In genomic region chr4:76987153-76987562, GRCh38 we compare ENCODE assay signal across 9 cellular contexts. TPM values are rescaled to one million over a fixed set of nuclear protein-coding genes. Genes with fewer than 3 reads are reported as not detected.
A peak's percentile ranks its signal among the peaks of the same experiment; 100 is the strongest.
DNase-seq lines count a peak whose midpoint lies in the region; ATAC-seq and TF ChIP-seq lines count a peak whose summit lies in the region.
"Had no signal": no experiment of that assay in that cellular context is flagged by ENCODE, and none has a peak within 500 bp of the region (broad histone marks: within the 10 kb centered on the region; RNA-seq: fewer than 3 reads in every experiment).

No MANE protein-coding gene starts in this region.

- H3K4me3 ChIP-seq in gastrocnemius medialis = peak overlapping the region in 1 of 4 donors; percentile 6

- peak overlapping the region; percentile 27 to 53 (median 38) for H3K27ac ChIP-seq in gastrocnemius medialis

- in situ Hi-C loops in gastrocnemius medialis (cut with MboI; ENCODE audit: low sequenced_read_pairs in 4 of 4) = no loop called here

- no peak for TF ChIP-seq CTCF in gastrocnemius medialis (IDR thresholded peaks at IDR 0.05 in 4 of 5, conservative IDR thresholded peaks at IDR 0.05 in 1 of 5)

- H3K27ac Mint-ChIP-seq in T-helper 17 cell = peak overlapping the region; percentile 51
- no peak overlapping the region for H3K27ac Mint-ChIP-seq in activated T-cell treated with anti-CD3 and anti-CD28 coated beads, Interleukin-2, amount 50 U/mL, for 24 hours

- H3K27me3 Mint-ChIP-seq in T-helper 17 cell = no peaks in the 10 kb centered on the region
- H3K27me3 Mint-ChIP-seq in activated T-cell treated with anti-CD3 and anti-CD28 coated beads, Interleukin-2, amount 50 U/mL, for 24 hours = peaks cover 3% of the 10 kb centered on the region

- intact Hi-C loops in gastrocnemius medialis (cut with DNase I; ENCODE audit: low total_unique reads) = no loop called here

- DNase-seq in GM04503 (ENCODE audit: low read depth) (peak; percentile 99), T-helper 17 cell (no peak), glomerular visceral epithelial cell (ENCODE audit: extremely low spot score) (peak; percentile 91), gastrocnemius medialis (no peak), NCI-H2029 treated with DMSO at 0.1 percent for 48 hours (lab: John Stamatoyannopoulos, UW) (no peak), NCI-H187 treated with DMSO at 0.1 percent for 48 hours (lab: John Stamatoyannopoulos, UW) (no peak)
- no peak for DNase-seq in activated T-cell treated with anti-CD3 and anti-CD28 coated beads, Interleukin-2, amount 50 U/mL, for 24 hours
- DNase-seq in stimulated activated naive CD4-positive, alpha-beta T cell (lab: John Stamatoyannopoulos, UW) = no peak
- DNase-seq: NCI-H1417 treated with DMSO at 0.1 percent for 48 hours had no signal

- H3K9me3 ChIP-seq in T-helper 17 cell (ENCODE audit: control insufficient read depth, low read length, poor library complexity, severe bottlenecking) (no peaks in the 10 kb centered on the region), gastrocnemius medialis (no peaks in the 10 kb centered on the region)

- no peak overlapping the region for H3K4me3 Mint-ChIP-seq in T-helper 17 cell
- no peak overlapping the region for H3K4me3 Mint-ChIP-seq in activated T-cell treated with anti-CD3 and anti-CD28 coated beads, Interleukin-2, amount 50 U/mL, for 24 hours

- no peaks in the 10 kb centered on the region for H3K36me3 ChIP-seq in gastrocnemius medialis

- H3K4me1 Mint-ChIP-seq in T-helper 17 cell = peaks cover 58% of the 10 kb centered on the region
- peaks cover 85% of the 10 kb centered on the region for H3K4me1 Mint-ChIP-seq in activated T-cell treated with anti-CD3 and anti-CD28 coated beads, Interleukin-2, amount 50 U/mL, for 24 hours (ENCODE audit: low read depth)

- peaks cover 26 to 37% of the 10 kb centered on the region in 2 donors for H3K4me1 ChIP-seq in gastrocnemius medialis

- ATAC-seq in T-helper 17 cell (no peak), gastrocnemius medialis (no peak)

- H3K27me3 ChIP-seq in gastrocnemius medialis = no peaks in the 10 kb centered on the region

- H3K36me3 Mint-ChIP-seq in T-helper 17 cell (ENCODE audit: low read depth) = peaks cover 2% of the 10 kb centered on the region
- peaks cover 9% of the 10 kb centered on the region for H3K36me3 Mint-ChIP-seq in activated T-cell treated with anti-CD3 and anti-CD28 coated beads, Interleukin-2, amount 50 U/mL, for 24 hours (ENCODE audit: low read depth)

- peaks cover 11% of the 10 kb centered on the region for H3K9me3 Mint-ChIP-seq in activated T-cell treated with anti-CD3 and anti-CD28 coated beads, Interleukin-2, amount 50 U/mL, for 24 hours

- TF ChIP-seq POLR2A in gastrocnemius medialis (IDR thresholded peaks at IDR 0.05) = no peak

RNA-seq across cellular contexts. Expression of gene SEPTIN11, which starts 37.6 kb away (rescaled TPM):
- total RNA-seq in T-helper 17 cell (10 to 100 TPM; 21.4 to 40.3 TPM), gastrocnemius medialis (100 to 1,000 TPM in 1 of 4 donors, 10 to 100 TPM in 3; 11.3 to 104 (median 47.9) TPM)

Comparison
In these comparisons a context has a peak if more than half of its experiments do, and no peak if none do; other contexts are left out.
1. DNase-seq: peak in GM04503 (single experiment) and glomerular visceral epithelial cell (single experiment); none in T-helper 17 cell (0 of 3), gastrocnemius medialis (0 of 2), NCI-H2029 treated with DMSO at 0.1 percent for 48 hours (single experiment), activated T-cell treated with anti-CD3 and anti-CD28 coated beads, Interleukin-2, amount 50 U/mL, for 24 hours (single experiment), stimulated activated naive CD4-positive, alpha-beta T cell (0 of 6) and NCI-H187 treated with DMSO at 0.1 percent for 48 hours (single experiment).